8 cellular contexts compared by ENCODE assay signal in genomic region chr7:23357190-23358093, GRCh38. TPM values are rescaled to one million over a fixed set of nuclear protein-coding genes. Genes with fewer than 3 reads are reported as not detected.
DNase-seq lines count a peak whose midpoint lies in the region; ATAC-seq and TF ChIP-seq lines count a peak whose summit lies in the region.

No MANE protein-coding gene starts in this region.

- WGBS in mesendoderm (ENCODE audit: extremely low coverage, insufficient coverage, low lambda C conversion rate), result no CpG with 5 or more reads among the region's 6 CpGs

- H3K4me3 ChIP-seq in GM12864 (ENCODE audit: low read depth, low read length) (no peak overlapping the region), adipocyte (ENCODE audit: low read length) (no peak overlapping the region), mesendoderm (ENCODE audit: low read length) (no peak overlapping the region)

- no peak overlapping the region for H3K4me3 Mint-ChIP-seq in activated naive CD4-positive, alpha-beta T cell treated with anti-CD3 and anti-CD28 coated beads for 36 hours

- H4K5ac ChIP-seq in mesendoderm (ENCODE audit: low read length), result no peak overlapping the region

- no peak overlapping the region for H3K4me2 ChIP-seq in mesendoderm (ENCODE audit: low read length)

- no peak for ATAC-seq in GM18517 (IDR thresholded peaks at IDR 0.05; ENCODE audit: unreplicated experiment)

- H3K9ac ChIP-seq in adipocyte (ENCODE audit: low read length) (no peak overlapping the region), mesendoderm (ENCODE audit: low read length) (no peak overlapping the region)

- H3K79me1 ChIP-seq in mesendoderm (ENCODE audit: low read length), result peaks cover 4% of the 10 kb centered on the region

- peaks cover 3% of the 10 kb centered on the region for H3K27me3 Mint-ChIP-seq in activated naive CD4-positive, alpha-beta T cell treated with anti-CD3 and anti-CD28 coated beads for 36 hours (ENCODE audit: low read depth)

- no peak overlapping the region for H3K27ac ChIP-seq in mesendoderm (ENCODE audit: low read depth, low read length)

- H3K27me3 ChIP-seq in adipocyte (replicated peaks; ENCODE audit: control insufficient read depth, insufficient read depth, low read length) (no peaks in the 10 kb centered on the region), mesendoderm (ENCODE audit: insufficient read depth, low read length, poor library complexity) (no peaks in the 10 kb centered on the region)

- H3K36me3 ChIP-seq in adipocyte (ENCODE audit: control insufficient read depth, insufficient read depth, low read length, severe bottlenecking), result no peaks in the 10 kb centered on the region
- peaks cover 5% of the 10 kb centered on the region for H3K36me3 ChIP-seq in mesendoderm (ENCODE audit: control insufficient read depth, insufficient read depth, low read length)

- no peak overlapping the region for H2BK120ac ChIP-seq in mesendoderm (ENCODE audit: low read depth, low read length)

- no peak overlapping the region for H4K8ac ChIP-seq in mesendoderm (ENCODE audit: low read depth, low read length)

- CTCF ChIA-PET in activated naive CD4-positive, alpha-beta T cell treated with anti-CD3 and anti-CD28 coated beads for 36 hours (lab: Charles Lee), result interaction anchor here (0.6 to 3.5 kb wide), 42 partner anchors 8 to 354 kb away, joined by 3 to 50 read pairs (median 5); no protein-coding TSS in a partner anchor

- intact Hi-C loops in activated naive CD4-positive, alpha-beta T cell treated with anti-CD3 and anti-CD28 coated beads for 36 hours (cut with micrococcal nuclease), result loop anchor here (1.0 to 5.0 kb wide), 11 partner anchors 16 to 1215 kb away; partner anchors contain the start of genes PALS2 and TRA2A

- peaks cover 15% of the 10 kb centered on the region for H3K4me1 Mint-ChIP-seq in activated naive CD4-positive, alpha-beta T cell treated with anti-CD3 and anti-CD28 coated beads for 36 hours (ENCODE audit: low read depth)

- no peak overlapping the region for H3K18ac ChIP-seq in mesendoderm (ENCODE audit: low read length)

- DNase-seq in Ammon's horn (ENCODE audit: low spot score) (peak; percentile 12), GM12864 (ENCODE audit: low read depth) (no peak), Kasumi-1 (lab: John Stamatoyannopoulos, UW) (peak; percentile 79 to 85), adipocyte (ENCODE audit: low read depth) (peak; percentile 60), mesendoderm (peak; percentile 44), CD1c-positive myeloid dendritic cell (ENCODE audit: extremely low spot score) (no peak)
- no peak for DNase-seq in activated naive CD4-positive, alpha-beta T cell treated with anti-CD3 and anti-CD28 coated beads for 36 hours

- no peaks in the 10 kb centered on the region for H3K9me3 ChIP-seq in adipocyte (ENCODE audit: control insufficient read depth, low read length)

- H3K9me3 Mint-ChIP-seq in activated naive CD4-positive, alpha-beta T cell treated with anti-CD3 and anti-CD28 coated beads for 36 hours, result no peaks in the 10 kb centered on the region

- no peak overlapping the region for H3K4ac ChIP-seq in mesendoderm (ENCODE audit: low read depth, low read length)

- no peaks in the 10 kb centered on the region for H3K36me3 Mint-ChIP-seq in activated naive CD4-positive, alpha-beta T cell treated with anti-CD3 and anti-CD28 coated beads for 36 hours (ENCODE audit: low read depth)

- peak; percentile 11 for TF ChIP-seq CTCF in GM12864 (IDR thresholded peaks at IDR 0.05; ENCODE audit: low read depth, low read length, missing control alignments)

- H3K4me1 ChIP-seq in adipocyte (ENCODE audit: control insufficient read depth, insufficient read depth, low read length) (peaks cover 23% of the 10 kb centered on the region), mesendoderm (ENCODE audit: control insufficient read depth, low read depth, low read length) (no peaks in the 10 kb centered on the region)

- H3K79me2 ChIP-seq in mesendoderm (ENCODE audit: control insufficient read depth, insufficient read depth, low read length), result no peaks in the 10 kb centered on the region

- no peak overlapping the region for H2AK5ac ChIP-seq in mesendoderm (ENCODE audit: low read length)

- no peak overlapping the region for H3K56ac ChIP-seq in mesendoderm (ENCODE audit: low read length)

- H3K23ac ChIP-seq in mesendoderm (ENCODE audit: low read length), result no peak overlapping the region

- no peak overlapping the region for H3K27ac Mint-ChIP-seq in activated naive CD4-positive, alpha-beta T cell treated with anti-CD3 and anti-CD28 coated beads for 36 hours

- H2BK15ac ChIP-seq in mesendoderm (replicated peaks; ENCODE audit: low read depth), result no peak overlapping the region

- H2BK5ac ChIP-seq in mesendoderm (ENCODE audit: low read length), result no peak overlapping the region

RNA-seq across cellular contexts. Expression of gene MALSU1, which starts 58.3 kb away (rescaled TPM):
- polyA plus RNA-seq in mesendoderm (2013, experiment 1 of 2), result 95.1 TPM
- 93.0 TPM for polyA plus RNA-seq in mesendoderm (2013, experiment 2 of 2)
- total RNA-seq in activated naive CD4-positive, alpha-beta T cell treated with anti-CD3 and anti-CD28 coated beads for 36 hours, result 100 to 1,000 TPM in 1 of 2 experiments, 10 to 100 TPM in 1; 98.4 to 101 TPM

Comparison
In these comparisons a context has a peak if more than half of its experiments do, and no peak if none do; other contexts are left out.
1. DNase-seq: peak in Ammon's horn (single experiment), Kasumi-1 (2 of 2), adipocyte (single experiment) and mesendoderm (single experiment); none in GM12864 (single experiment), CD1c-positive myeloid dendritic cell (single experiment) and activated naive CD4-positive, alpha-beta T cell treated with anti-CD3 and anti-CD28 coated beads for 36 hours (single experiment).